In the genomic region with DNA sequence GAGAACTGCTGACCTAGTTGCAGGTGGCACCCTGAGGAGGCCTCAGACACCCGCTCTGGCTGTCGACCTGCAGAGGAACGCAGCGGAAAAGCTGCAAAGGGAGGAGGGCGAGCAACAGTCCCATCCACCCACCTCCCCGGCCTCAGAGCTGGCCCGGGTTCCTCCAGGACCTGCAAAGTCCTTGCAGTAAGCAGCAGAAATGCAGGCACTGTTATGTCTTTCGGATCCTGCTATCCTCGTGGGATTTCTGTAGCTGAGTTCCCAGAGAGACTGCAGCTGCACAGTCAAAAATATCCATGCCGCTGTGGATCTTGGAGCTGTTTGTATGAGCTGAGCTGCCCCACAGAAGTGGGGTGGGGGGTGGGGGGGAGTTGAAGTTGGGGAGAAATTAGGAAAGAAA, we compare ENCODE assay signal across 20 cellular contexts.
DNase-seq lines count a peak whose midpoint lies in the region; ATAC-seq and TF ChIP-seq lines count a peak whose summit lies in the region.
"Had no signal": no experiment of that assay in that cellular context is flagged by ENCODE, and none has a peak within 500 bp of the region (broad histone marks: within the 10 kb centered on the region; RNA-seq: fewer than 3 reads in every experiment).

No MANE protein-coding gene starts in this region.

- peak overlapping the region; percentile 27 for H3K27ac ChIP-seq in layer of hippocampus (ENCODE audit: low read depth, low read length)

- H3K36me3 Mint-ChIP-seq in chondrocyte (ENCODE audit: low read depth), result no peaks in the 10 kb centered on the region

- no peaks in the 10 kb centered on the region for H3K27me3 ChIP-seq in layer of hippocampus (ENCODE audit: control insufficient read depth, insufficient read depth, low read length)

- DNase-seq in NCI-H2171 (lab: John Stamatoyannopoulos, UW), result peak; percentile 22
- no peak for DNase-seq in chondrocyte (ENCODE audit: low spot score)
- DNase-seq in sciatic nerve (ENCODE audit: low spot score), result peak; percentile 56
- DNase-seq in occipital lobe (lab: John Stamatoyannopoulos, UW), result no peak
- no peak for DNase-seq in hypothalamus (lab: John Stamatoyannopoulos, UW)
- DNase-seq in DMS79 treated with DMSO at 0.1 percent for 48 hours (lab: John Stamatoyannopoulos, UW), result no peak
- DNase-seq in GDM1 (lab: John Stamatoyannopoulos, UW), result no peak
- DNase-seq: ACHN, GF-D8, H7, HFFc6, IMR-90, NCI-H1417, NCI-H187, NCI-H2107, NCI-H226, NCI-H524, NCI-H82 had no signal

- no peak overlapping the region for H3K4me3 Mint-ChIP-seq in chondrocyte (ENCODE audit: unreplicated experiment)
- H3K4me3 Mint-ChIP-seq: HFFc6 had no signal

- peak overlapping the region; percentile 66 for H3K27ac Mint-ChIP-seq in chondrocyte (ENCODE audit: unreplicated experiment)
- H3K27ac Mint-ChIP-seq: HFFc6 had no signal

- ATAC-seq in sciatic nerve, result peak; percentile 79
- ATAC-seq: Panc1 had no signal

- peaks cover under 1% of the 10 kb centered on the region for H3K9me3 Mint-ChIP-seq in chondrocyte (ENCODE audit: low read depth)

- intact Hi-C loops in sciatic nerve (cut with DNase I), result no loop called here

- H3K27me3 Mint-ChIP-seq in chondrocyte (ENCODE audit: low read depth), result peaks cover 7% of the 10 kb centered on the region

- peaks cover 22% of the 10 kb centered on the region for H3K4me1 Mint-ChIP-seq in chondrocyte (ENCODE audit: low read depth)

- no peak for TF ChIP-seq CTCF in chondrocyte (IDR thresholded peaks at IDR 0.05)

Comparison
In these comparisons a context has a peak if more than half of its experiments do, and no peak if none do; other contexts are left out.
1. DNase-seq: peak in NCI-H2171 (single experiment) and sciatic nerve (single experiment); none in chondrocyte (single experiment), occipital lobe (single experiment), hypothalamus (0 of 51), DMS79 treated with DMSO at 0.1 percent for 48 hours (single experiment) and GDM1 (single experiment).